ENCODE assay signal across 8 cellular contexts in the genomic region with DNA sequence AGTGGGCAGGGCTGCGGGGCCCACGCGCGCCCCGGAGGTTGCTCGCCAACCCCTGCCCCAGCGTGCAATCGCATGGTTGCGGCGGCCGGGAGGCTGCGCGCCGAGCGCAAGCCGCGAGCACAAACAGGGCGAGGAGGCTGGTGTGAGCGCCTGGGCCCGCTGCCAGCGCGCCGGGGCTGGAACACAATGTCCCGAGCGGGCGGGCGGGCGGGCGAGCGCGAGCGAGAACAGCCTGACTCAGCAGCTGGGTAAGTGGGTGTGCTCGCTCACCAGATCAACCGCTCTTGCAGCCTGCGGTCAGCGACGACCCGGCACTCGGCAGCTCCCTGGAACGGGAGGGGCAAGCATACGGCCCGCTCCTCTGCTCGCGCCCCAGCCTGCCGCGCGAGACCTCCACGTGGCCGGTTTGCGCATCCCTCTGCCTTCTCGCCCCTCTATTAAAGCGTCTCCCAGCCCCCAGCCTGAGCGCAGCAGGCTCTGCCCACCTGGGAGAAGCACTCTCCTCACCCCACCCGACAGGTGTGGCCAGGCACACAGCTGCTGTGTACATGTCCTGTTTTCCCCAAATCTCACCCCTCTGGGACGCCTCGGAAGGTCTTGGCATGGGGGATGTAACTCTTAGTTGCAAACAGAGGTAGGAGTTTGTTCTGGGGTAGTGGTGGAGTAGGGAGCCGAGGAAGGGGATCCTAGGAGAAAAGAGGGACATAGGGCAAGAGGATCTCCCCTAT. TPM values are rescaled to one million over a fixed set of nuclear protein-coding genes. Genes with fewer than 3 reads are reported as not detected.
DNase-seq lines count a peak whose midpoint lies in the region; ATAC-seq and TF ChIP-seq lines count a peak whose summit lies in the region.

No MANE protein-coding gene starts in this region.

- peak; percentile 46 for ATAC-seq in GM21528 (IDR thresholded peaks at IDR 0.05; ENCODE audit: low FRiP score, unreplicated experiment)
- peak; percentile 53 for ATAC-seq in stimulated activated naive CD8-positive, alpha-beta T cell treated with anti-CD3 and anti-CD28 coated beads, Interleukin-15, Interleukin-2, amounts not matched to agents 100 U/mL and 50 U/mL, for 24 hours

- H3K36me3 Mint-ChIP-seq in Calu3 (ENCODE audit: insufficient read depth, unreplicated experiment): peaks cover 22% of the 10 kb centered on the region
- H3K36me3 Mint-ChIP-seq in nephron progenitor cell (ENCODE audit: low read depth): no peaks in the 10 kb centered on the region

- H3K4me1 Mint-ChIP-seq in Calu3 (ENCODE audit: low read depth, unreplicated experiment): peaks cover 55% of the 10 kb centered on the region
- peaks cover 72% of the 10 kb centered on the region for H3K4me1 Mint-ChIP-seq in nephron progenitor cell

- no peaks in the 10 kb centered on the region for H3K27me3 Mint-ChIP-seq in Calu3 (ENCODE audit: unreplicated experiment)
- no peaks in the 10 kb centered on the region for H3K27me3 Mint-ChIP-seq in nephron progenitor cell (ENCODE audit: low read depth, poor library complexity)

- H3K9me3 Mint-ChIP-seq in Calu3 (ENCODE audit: low read depth, unreplicated experiment): no peaks in the 10 kb centered on the region
- H3K9me3 Mint-ChIP-seq in nephron progenitor cell: no peaks in the 10 kb centered on the region

- no peak for TF ChIP-seq CTCF in Calu3 (IDR thresholded peaks at IDR 0.05; ENCODE audit: unreplicated experiment)
- no peak for TF ChIP-seq CTCF in fibroblast of the aortic adventitia (IDR thresholded peaks at IDR 0.05; ENCODE audit: insufficient read depth, low read length)
- no peak for TF ChIP-seq CTCF in nephron progenitor cell (IDR thresholded peaks at IDR 0.05)

- peak; percentile 71 for TF ChIP-seq POLR2A in Raji (IDR thresholded peaks at IDR 0.05; ENCODE audit: insufficient read depth, low read depth, low read length)

- intact Hi-C loops in Calu3 (cut with micrococcal nuclease; ENCODE audit: unreplicated experiment): no loop called here

- CTCF ChIA-PET in Calu3 (lab: Charles Lee): interaction anchor here (1.4 to 1.8 kb wide), 3 partner anchors 8 to 140 kb away, joined by 3 to 10 read pairs (median 3); no protein-coding TSS in a partner anchor

- peak overlapping the region; percentile 64 for H3K4me3 Mint-ChIP-seq in Calu3 (ENCODE audit: low read depth, unreplicated experiment)
- H3K4me3 Mint-ChIP-seq in nephron progenitor cell: peak overlapping the region; percentile 84

- H3K4me3 ChIP-seq in fibroblast of the aortic adventitia (ENCODE audit: low read depth, low read length): peak overlapping the region; percentile 70

- DNase-seq in Calu3 (peak; percentile 77), Kasumi-1 (lab: John Stamatoyannopoulos, UW) (peak; percentile 64 to 82), fibroblast of the aortic adventitia (ENCODE audit: low read depth) (peak; percentile 91), nephron progenitor cell (peak; percentile 62)
- DNase-seq in activated effector memory CD4-positive, alpha-beta T cell treated with anti-CD3 and anti-CD28 coated beads, Interleukin-2, amount 50 U/mL, for 16 hours: peak; percentile 94
- peak; percentile 86 for DNase-seq in stimulated activated naive CD8-positive, alpha-beta T cell treated with anti-CD3 and anti-CD28 coated beads, Interleukin-15, Interleukin-2, amounts not matched to agents 100 U/mL and 50 U/mL, for 24 hours

- no TSS peak for BruUV-seq in Calu3 (replicated peaks; lab: Mats Ljungman, UMichigan)

- no peak overlapping the region for H3K27ac Mint-ChIP-seq in Calu3 (ENCODE audit: unreplicated experiment)
- no peak overlapping the region for H3K27ac Mint-ChIP-seq in nephron progenitor cell

RNA-seq across cellular contexts. Expression of a gene that starts 8.7 kb away (rescaled TPM):
- total RNA-seq in Calu3 (2022): not detected in 2 replicates
- 0.45 TPM in 1 of 2 replicates, not detected in the other for total RNA-seq in fibroblast of the aortic adventitia (ENCODE audit: low replicate concordance)

RNA-seq across cellular contexts. Expression of a gene that starts 39.4 kb away (rescaled TPM):
- total RNA-seq in Calu3 (2022) (14.3 and 15.1 TPM in 2 replicates), fibroblast of the aortic adventitia (ENCODE audit: low replicate concordance) (2.9 and 5.3 TPM in 2 replicates)

RNA-seq across cellular contexts. Expression of a gene that starts 48.3 kb away (rescaled TPM):
- total RNA-seq in Calu3 (2022) (not detected in 2 replicates), fibroblast of the aortic adventitia (ENCODE audit: low replicate concordance) (not detected in 2 replicates)

RNA-seq across cellular contexts. Expression of a gene that starts 52.7 kb away (rescaled TPM):
- total RNA-seq in Calu3 (2022) (not detected in 2 replicates), fibroblast of the aortic adventitia (ENCODE audit: low replicate concordance) (not detected in 2 replicates)

Comparison
In these comparisons a context has a peak if more than half of its experiments do, and no peak if none do; other contexts are left out.
1. Peak in every context shown above with its lines: DNase-seq, ATAC-seq and H3K4me3 ChIP-seq.